Comparison of ENCODE assay signal across 1 cellular context in genomic region chr2:9335322-9335754, GRCh38.
TF ChIP-seq lines count a peak whose summit lies in the region.

No MANE protein-coding gene starts in this region.

TF ChIP-seq in HepG2, 621 proteins besides CTCF, POLR2A, EP300 and RAD21 (continued from another document and continues in another):
- TF ChIP-seq PRDM10 (CRISPR knock-in tag; IDR thresholded peaks at IDR 0.05; ENCODE audit: low read depth) (peak; percentile 53; the same call in 1 of the 2 replicates), NCOA5 (CRISPR knock-in tag; IDR thresholded peaks at IDR 0.05) (no peak), ZFP37 (CRISPR knock-in tag; IDR thresholded peaks at IDR 0.05; ENCODE audit: borderline replicate concordance) (peak; percentile 97), SMC3 (IDR thresholded peaks at IDR 0.05; ENCODE audit: low read length) (no peak), PAXIP1 (CRISPR knock-in tag; conservative IDR thresholded peaks at IDR 0.05) (peak; percentile 87), ZBTB3 (CRISPR knock-in tag; IDR thresholded peaks at IDR 0.05; ENCODE audit: borderline replicate concordance, low read depth) (no peak), ZNF703 (CRISPR knock-in tag; IDR thresholded peaks at IDR 0.05; ENCODE audit: borderline replicate concordance) (no peak), GPN1 (CRISPR knock-in tag; IDR thresholded peaks at IDR 0.05; ENCODE audit: borderline replicate concordance) (no peak), MBD4 (IDR thresholded peaks at IDR 0.05; ENCODE audit: borderline replicate concordance, low read length) (no peak), TCF12 (IDR thresholded peaks at IDR 0.05) (no peak), TCF12 (CRISPR knock-in tag; IDR thresholded peaks at IDR 0.05) (no peak), ETV5 (CRISPR knock-in tag; IDR thresholded peaks at IDR 0.05; ENCODE audit: borderline replicate concordance) (peak; percentile 66; the same call in 1 of the 2 replicates), ZNF879 (CRISPR knock-in tag; IDR thresholded peaks at IDR 0.05) (no peak), ZSCAN31 (CRISPR knock-in tag; IDR thresholded peaks at IDR 0.05; ENCODE audit: low read depth) (0 out of 2 replicates have a peak, but pooled peaks have one; percentile 22), FOXA1 (IDR thresholded peaks at IDR 0.05) (no peak), FOXA1 (CRISPR knock-in tag; IDR thresholded peaks at IDR 0.05) (peak; percentile 24; the same call in 1 of the 2 replicates), ZEB1 (IDR thresholded peaks at IDR 0.05; ENCODE audit: insufficient replicate concordance, low read depth) (no peak), HCFC1 (IDR thresholded peaks at IDR 0.05; ENCODE audit: low read depth, low read length) (no peak), CAMTA2 (CRISPR knock-in tag; IDR thresholded peaks at IDR 0.05; ENCODE audit: borderline replicate concordance) (no peak), FOXM1 (CRISPR knock-in tag; IDR thresholded peaks at IDR 0.05) (no peak), GATAD1 (CRISPR knock-in tag; IDR thresholded peaks at IDR 0.05) (0 out of 2 replicates have a peak, but pooled peaks have one; percentile 25), TBP (CRISPR knock-in tag; IDR thresholded peaks at IDR 0.05) (no peak), SATB2 (CRISPR knock-in tag; IDR thresholded peaks at IDR 0.05) (no peak), RFX3 (CRISPR knock-in tag; IDR thresholded peaks at IDR 0.05) (no peak), HDAC6 (IDR thresholded peaks at IDR 0.05; ENCODE audit: low read depth, low read length) (no peak), PITX1 (CRISPR knock-in tag; IDR thresholded peaks at IDR 0.05) (no peak), HNRNPLL (IDR thresholded peaks at IDR 0.05; ENCODE audit: low read depth, low read length, poor library complexity, severe bottlenecking) (no peak), ZNF672 (CRISPR knock-in tag; IDR thresholded peaks at IDR 0.05) (no peak), ZNF101 (CRISPR knock-in tag; IDR thresholded peaks at IDR 0.05; ENCODE audit: borderline replicate concordance, low read depth) (no peak), FOXP4 (CRISPR knock-in tag; IDR thresholded peaks at IDR 0.05) (peak; percentile 75), KLF12 (CRISPR knock-in tag; IDR thresholded peaks at IDR 0.05; ENCODE audit: borderline replicate concordance) (no peak), BCL6 (CRISPR knock-in tag; IDR thresholded peaks at IDR 0.05) (peak; percentile 58; the same call in 1 of the 2 replicates), ZNF775 (CRISPR knock-in tag; IDR thresholded peaks at IDR 0.05; ENCODE audit: borderline replicate concordance) (no peak), ZSCAN9 (CRISPR knock-in tag; IDR thresholded peaks at IDR 0.05; ENCODE audit: borderline replicate concordance) (peak; percentile 62), CHCHD3 (CRISPR knock-in tag; IDR thresholded peaks at IDR 0.05) (no peak), SMAD9 (CRISPR knock-in tag; IDR thresholded peaks at IDR 0.05) (no peak; the same call in 1 of the 2 replicates), POLR2AphosphoS2 (IDR thresholded peaks at IDR 0.05; ENCODE audit: low read depth, low read length) (no peak), RFXAP (CRISPR knock-in tag; IDR thresholded peaks at IDR 0.05; ENCODE audit: borderline replicate concordance) (no peak), ZNF367 (CRISPR knock-in tag; IDR thresholded peaks at IDR 0.05; ENCODE audit: borderline replicate concordance) (no peak), ZNF337 (CRISPR knock-in tag; IDR thresholded peaks at IDR 0.05; ENCODE audit: borderline replicate concordance, low read depth) (peak; percentile 73; the same call in 1 of the 2 replicates), PHF20 (CRISPR knock-in tag; IDR thresholded peaks at IDR 0.05) (no peak; the same call in 1 of the 2 replicates), SNAPC2 (CRISPR knock-in tag; IDR thresholded peaks at IDR 0.05) (no peak), KAT8 (CRISPR knock-in tag; IDR thresholded peaks at IDR 0.05) (peak; percentile 28; the same call in 1 of the 2 replicates), TAF15 (IDR thresholded peaks at IDR 0.05; ENCODE audit: low read depth, low read length, poor library complexity, severe bottlenecking) (no peak), SALL1 (CRISPR knock-in tag; IDR thresholded peaks at IDR 0.05) (peak; percentile 95), GTF3A (CRISPR knock-in tag; conservative IDR thresholded peaks at IDR 0.05) (no peak), ZNF746 (CRISPR knock-in tag; IDR thresholded peaks at IDR 0.05) (no peak), HMG20A (CRISPR knock-in tag; IDR thresholded peaks at IDR 0.05; ENCODE audit: borderline replicate concordance) (peak; percentile 82), ZNF138 (CRISPR knock-in tag; IDR thresholded peaks at IDR 0.05; ENCODE audit: low read depth) (no peak), SP5 (CRISPR knock-in tag; IDR thresholded peaks at IDR 0.05; ENCODE audit: borderline replicate concordance, low read depth) (peak; percentile 48; the same call in 1 of the 2 replicates), ZSCAN21 (CRISPR knock-in tag; IDR thresholded peaks at IDR 0.05; ENCODE audit: borderline replicate concordance) (no peak), CCDC6 (CRISPR knock-in tag; IDR thresholded peaks at IDR 0.05) (no peak), RFX5 (IDR thresholded peaks at IDR 0.05; ENCODE audit: low read depth, low read length) (no peak), MAFG (CRISPR knock-in tag; IDR thresholded peaks at IDR 0.05) (no peak)
- TF ChIP-seq, protein P1, sequence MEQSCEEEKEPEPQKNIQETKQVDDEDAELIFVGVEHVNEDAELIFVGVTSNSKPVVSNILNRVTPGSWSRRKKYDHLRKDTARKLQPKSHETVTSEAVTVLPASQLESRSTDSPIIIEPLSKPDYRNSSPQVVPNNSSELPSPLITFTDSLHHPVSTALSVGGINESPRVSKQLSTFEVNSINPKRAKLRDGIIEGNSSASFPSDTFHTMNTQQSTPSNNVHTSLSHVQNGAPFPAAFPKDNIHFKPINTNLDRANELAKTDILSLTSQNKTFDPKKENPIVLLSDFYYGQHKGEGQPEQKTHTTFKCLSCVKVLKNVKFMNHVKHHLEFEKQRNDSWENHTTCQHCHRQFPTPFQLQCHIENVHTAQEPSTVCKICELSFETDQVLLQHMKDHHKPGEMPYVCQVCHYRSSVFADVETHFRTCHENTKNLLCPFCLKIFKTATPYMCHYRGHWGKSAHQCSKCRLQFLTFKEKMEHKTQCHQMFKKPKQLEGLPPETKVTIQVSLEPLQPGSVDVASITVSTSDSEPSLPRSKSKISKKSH (CRISPR knock-in tag; IDR thresholded peaks at IDR 0.05; ENCODE audit: borderline replicate concordance) = no peak
- TF ChIP-seq, protein P2, sequence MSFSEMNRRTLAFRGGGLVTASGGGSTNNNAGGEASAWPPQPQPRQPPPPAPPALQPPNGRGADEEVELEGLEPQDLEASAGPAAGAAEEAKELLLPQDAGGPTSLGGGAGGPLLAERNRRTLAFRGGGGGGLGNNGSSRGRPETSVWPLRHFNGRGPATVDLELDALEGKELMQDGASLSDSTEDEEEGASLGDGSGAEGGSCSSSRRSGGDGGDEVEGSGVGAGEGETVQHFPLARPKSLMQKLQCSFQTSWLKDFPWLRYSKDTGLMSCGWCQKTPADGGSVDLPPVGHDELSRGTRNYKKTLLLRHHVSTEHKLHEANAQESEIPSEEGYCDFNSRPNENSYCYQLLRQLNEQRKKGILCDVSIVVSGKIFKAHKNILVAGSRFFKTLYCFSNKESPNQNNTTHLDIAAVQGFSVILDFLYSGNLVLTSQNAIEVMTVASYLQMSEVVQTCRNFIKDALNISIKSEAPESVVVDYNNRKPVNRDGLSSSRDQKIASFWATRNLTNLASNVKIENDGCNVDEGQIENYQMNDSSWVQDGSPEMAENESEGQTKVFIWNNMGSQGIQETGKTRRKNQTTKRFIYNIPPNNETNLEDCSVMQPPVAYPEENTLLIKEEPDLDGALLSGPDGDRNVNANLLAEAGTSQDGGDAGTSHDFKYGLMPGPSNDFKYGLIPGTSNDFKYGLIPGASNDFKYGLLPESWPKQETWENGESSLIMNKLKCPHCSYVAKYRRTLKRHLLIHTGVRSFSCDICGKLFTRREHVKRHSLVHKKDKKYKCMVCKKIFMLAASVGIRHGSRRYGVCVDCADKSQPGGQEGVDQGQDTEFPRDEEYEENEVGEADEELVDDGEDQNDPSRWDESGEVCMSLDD (CRISPR knock-in tag; IDR thresholded peaks at IDR 0.05; ENCODE audit: borderline replicate concordance) = no peak
- TF ChIP-seq, protein P3, sequence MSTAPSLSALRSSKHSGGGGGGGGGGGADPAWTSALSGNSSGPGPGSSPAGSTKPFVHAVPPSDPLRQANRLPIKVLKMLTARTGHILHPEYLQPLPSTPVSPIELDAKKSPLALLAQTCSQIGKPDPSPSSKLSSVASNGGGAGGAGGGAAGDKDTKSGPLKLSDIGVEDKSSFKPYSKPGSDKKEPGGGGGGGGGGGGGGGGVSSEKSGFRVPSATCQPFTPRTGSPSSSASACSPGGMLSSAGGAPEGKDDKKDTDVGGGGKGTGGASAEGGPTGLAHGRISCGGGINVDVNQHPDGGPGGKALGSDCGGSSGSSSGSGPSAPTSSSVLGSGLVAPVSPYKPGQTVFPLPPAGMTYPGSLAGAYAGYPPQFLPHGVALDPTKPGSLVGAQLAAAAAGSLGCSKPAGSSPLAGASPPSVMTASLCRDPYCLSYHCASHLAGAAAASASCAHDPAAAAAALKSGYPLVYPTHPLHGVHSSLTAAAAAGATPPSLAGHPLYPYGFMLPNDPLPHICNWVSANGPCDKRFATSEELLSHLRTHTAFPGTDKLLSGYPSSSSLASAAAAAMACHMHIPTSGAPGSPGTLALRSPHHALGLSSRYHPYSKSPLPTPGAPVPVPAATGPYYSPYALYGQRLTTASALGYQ (CRISPR knock-in tag; IDR thresholded peaks at IDR 0.05) = no peak
- TF ChIP-seq, protein P4, sequence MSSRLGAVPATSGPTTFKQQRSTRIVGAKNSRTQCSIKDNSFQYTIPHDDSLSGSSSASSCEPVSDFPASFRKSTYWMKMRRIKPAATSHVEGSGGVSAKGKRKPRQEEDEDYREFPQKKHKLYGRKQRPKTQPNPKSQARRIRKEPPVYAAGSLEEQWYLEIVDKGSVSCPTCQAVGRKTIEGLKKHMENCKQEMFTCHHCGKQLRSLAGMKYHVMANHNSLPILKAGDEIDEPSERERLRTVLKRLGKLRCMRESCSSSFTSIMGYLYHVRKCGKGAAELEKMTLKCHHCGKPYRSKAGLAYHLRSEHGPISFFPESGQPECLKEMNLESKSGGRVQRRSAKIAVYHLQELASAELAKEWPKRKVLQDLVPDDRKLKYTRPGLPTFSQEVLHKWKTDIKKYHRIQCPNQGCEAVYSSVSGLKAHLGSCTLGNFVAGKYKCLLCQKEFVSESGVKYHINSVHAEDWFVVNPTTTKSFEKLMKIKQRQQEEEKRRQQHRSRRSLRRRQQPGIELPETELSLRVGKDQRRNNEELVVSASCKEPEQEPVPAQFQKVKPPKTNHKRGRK (CRISPR knock-in tag; IDR thresholded peaks at IDR 0.05) = no peak
